Comparison of ENCODE assay signal across 2 cellular contexts in genomic region chr15:68432665-68433064, GRCh38.
TF ChIP-seq lines count a peak whose summit lies in the region.

No MANE protein-coding gene starts in this region.

TF ChIP-seq in A549, 52 proteins besides CTCF, POLR2A, EP300 and RAD21 (continued from another document):
- TF ChIP-seq E2F6 (IDR thresholded peaks at IDR 0.05; ENCODE audit: borderline replicate concordance, low read depth) (no peak), POLR2AphosphoS2 (conservative IDR thresholded peaks at IDR 0.05; ENCODE audit: low read length) (no peak), PBX3 (IDR thresholded peaks at IDR 0.05) (no peak), HOXA7 (CRISPR knock-in tag; IDR thresholded peaks at IDR 0.05) (no peak), RFX5 (IDR thresholded peaks at IDR 0.05) (no peak), REST (IDR thresholded peaks at IDR 0.05) (no peak), CBX8 (IDR thresholded peaks at IDR 0.05) (no peak), CBX2 (IDR thresholded peaks at IDR 0.05; ENCODE audit: borderline replicate concordance, low read depth) (no peak), HOXB13 (CRISPR knock-in tag; IDR thresholded peaks at IDR 0.05; ENCODE audit: low read depth) (no peak), TFCP2L1 (CRISPR knock-in tag; IDR thresholded peaks at IDR 0.05) (no peak), JUNB (IDR thresholded peaks at IDR 0.05) (no peak), MYC (IDR thresholded peaks at IDR 0.05; ENCODE audit: borderline replicate concordance, low read length) (no peak), MAX (IDR thresholded peaks at IDR 0.05) (no peak), CEBPB (IDR thresholded peaks at IDR 0.05) (no peak), KDM1A (IDR thresholded peaks at IDR 0.05; ENCODE audit: low read depth) (no peak), PHF8 (IDR thresholded peaks at IDR 0.05; ENCODE audit: borderline replicate concordance, low read depth) (no peak), FOXS1 (CRISPR knock-in tag; IDR thresholded peaks at IDR 0.05) (no peak)
- TF ChIP-seq, protein P1, sequence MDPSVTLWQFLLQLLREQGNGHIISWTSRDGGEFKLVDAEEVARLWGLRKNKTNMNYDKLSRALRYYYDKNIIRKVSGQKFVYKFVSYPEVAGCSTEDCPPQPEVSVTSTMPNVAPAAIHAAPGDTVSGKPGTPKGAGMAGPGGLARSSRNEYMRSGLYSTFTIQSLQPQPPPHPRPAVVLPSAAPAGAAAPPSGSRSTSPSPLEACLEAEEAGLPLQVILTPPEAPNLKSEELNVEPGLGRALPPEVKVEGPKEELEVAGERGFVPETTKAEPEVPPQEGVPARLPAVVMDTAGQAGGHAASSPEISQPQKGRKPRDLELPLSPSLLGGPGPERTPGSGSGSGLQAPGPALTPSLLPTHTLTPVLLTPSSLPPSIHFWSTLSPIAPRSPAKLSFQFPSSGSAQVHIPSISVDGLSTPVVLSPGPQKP (IDR thresholded peaks at IDR 0.05; ENCODE audit: low read depth, low read length) = no peak

TF ChIP-seq in GM23338, 12 proteins besides CTCF, POLR2A, EP300 and RAD21 (continued from another document):
- no peak for TF ChIP-seq REST (IDR thresholded peaks at IDR 0.05; ENCODE audit: unreplicated experiment)
- TF ChIP-seq JUNB (IDR thresholded peaks at IDR 0.05; ENCODE audit: unreplicated experiment) = no peak
- no peak for TF ChIP-seq ETS1 (IDR thresholded peaks at IDR 0.05)
- no peak for TF ChIP-seq CREB1 (CRISPR knock-in tag; IDR thresholded peaks at IDR 0.05; ENCODE audit: low read depth)
- TF ChIP-seq EZH2 (IDR thresholded peaks at IDR 0.05; ENCODE audit: low read depth, unreplicated experiment) = peak; percentile 36
